Comparison of ENCODE assay signal across 28 cellular contexts in genomic region chr11:27277843-27278242, GRCh38.
"Had no signal": no experiment of that assay in that cellular context is flagged by ENCODE, and none has a peak within 500 bp of the region (broad histone marks: within the 10 kb centered on the region; RNA-seq: fewer than 3 reads in every experiment).

No MANE protein-coding gene starts in this region.

- H3K4me1 ChIP-seq: colonic mucosa had no signal

- H3K9me3 ChIP-seq: adrenal gland, body of pancreas, colonic mucosa had no signal

- H3K36me3 ChIP-seq: adrenal gland, cardiac muscle cell, colonic mucosa, WERI-Rb-1 had no signal

- H3K4me3 ChIP-seq: adrenal gland, body of pancreas, cardiac muscle cell, colonic mucosa had no signal

- H3K27ac ChIP-seq: adrenal gland, body of pancreas, cardiac muscle cell, colonic mucosa, epithelial cell of prostate, WERI-Rb-1 had no signal

- DNase-seq: activated B cell treated with CpG ODN at 0.5 μM for 24 hours; activated CD4-positive, alpha-beta T cell treated with anti-CD3 and anti-CD28 coated beads for 48 hours; activated CD4-positive, alpha-beta T cell treated with anti-CD3 and anti-CD28 coated beads, Interleukin-2, amount 50 U/mL, for 1 hour; activated CD4-positive, alpha-beta T cell treated with anti-CD3 and anti-CD28 coated beads, Interleukin-2, amount 50 U/mL, for 48 hours; activated CD8-positive, alpha-beta memory T cell treated with anti-CD3 and anti-CD28 coated beads for 24 hours; activated CD8-positive, alpha-beta T cell treated with anti-CD3 and anti-CD28 coated beads for 36 hours; activated effector memory CD4-positive, alpha-beta T cell treated with anti-CD3 and anti-CD28 coated beads, Interleukin-2, amount 50 U/mL, for 16 hours; activated naive CD4-positive, alpha-beta T cell treated with anti-CD3 and anti-CD28 coated beads for 36 hours; activated naive CD8-positive, alpha-beta T cell treated with anti-CD3 and anti-CD28 coated beads for 36 hours; activated naive CD8-positive, alpha-beta T cell treated with anti-CD3 and anti-CD28 coated beads, Interleukin-2, amount 50 U/mL, for 24 hours; activated T-cell treated with anti-CD3 and anti-CD28 coated beads, Interleukin-2, amount 50 U/mL, for 1 hour; activated T-cell treated with anti-CD3 and anti-CD28 coated beads, Interleukin-2, amount 50 U/mL, for 48 hours; adrenal gland; amygdala; aorta; body of pancreas; central memory CD4-positive, alpha-beta T cell; cerebellar nuclear complex; colonic mucosa; effector CD8-positive, alpha-beta T cell; foreskin fibroblast; head of caudate nucleus; T-helper 17 cell; T1000; WERI-Rb-1 had no signal

- ATAC-seq: activated CD4-positive, CD25-positive, alpha-beta regulatory T cell treated with anti-CD3 and anti-CD28 coated beads, Interleukin-2, amount 50 U/mL, for 24 hours; activated CD8-positive, alpha-beta T cell treated with anti-CD3 and anti-CD28 coated beads for 36 hours; activated naive CD8-positive, alpha-beta T cell treated with anti-CD3 and anti-CD28 coated beads, Interleukin-2, amount 50 U/mL, for 24 hours; body of pancreas; T-helper 17 cell had no signal

- H3K27me3 ChIP-seq: adrenal gland, body of pancreas, cardiac muscle cell, colonic mucosa had no signal
